8 cellular contexts compared by ENCODE assay signal in the genomic region with DNA sequence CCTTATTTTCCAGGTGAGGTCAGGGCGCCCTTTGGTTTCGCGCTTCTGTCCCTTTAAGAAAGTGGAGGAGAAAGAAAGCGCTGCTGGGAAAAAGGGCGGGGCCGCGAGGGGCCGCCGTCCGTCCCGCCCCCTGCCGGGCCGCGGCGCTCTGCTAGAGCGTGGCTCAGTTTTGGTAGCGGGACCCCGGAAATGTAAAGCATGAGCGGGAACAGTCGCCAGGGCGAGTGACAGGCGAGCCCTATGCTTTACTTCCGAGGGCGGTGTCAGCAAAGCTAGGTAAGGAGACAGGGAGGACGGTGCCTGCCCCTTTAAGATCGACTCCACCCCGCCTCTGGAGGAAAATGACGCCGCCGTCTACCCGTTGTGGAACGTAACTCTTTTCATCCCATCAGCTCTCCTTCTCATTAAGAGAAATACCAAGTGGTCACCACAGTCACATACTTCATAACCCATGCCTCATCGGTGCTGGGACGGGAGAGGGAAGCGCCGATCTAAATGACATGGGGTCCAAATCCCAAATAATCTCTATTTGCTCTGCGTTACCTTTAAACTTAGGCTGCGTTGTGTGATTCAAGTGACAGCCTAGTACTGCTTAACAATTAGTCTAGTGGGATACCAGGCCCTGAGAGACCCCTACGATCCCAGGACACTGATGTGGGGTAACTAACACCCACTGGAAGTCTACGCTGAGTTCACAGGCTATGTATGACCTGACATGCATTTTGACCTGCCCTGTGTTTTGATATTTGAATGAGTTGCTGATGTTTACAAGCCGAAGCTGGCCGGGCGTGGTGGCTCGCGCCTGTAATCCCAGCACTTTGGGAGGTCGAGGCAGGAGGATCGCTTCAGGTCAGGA. TPM values are rescaled to one million over a fixed set of nuclear protein-coding genes. Genes with fewer than 3 reads are reported as not detected.
DNase-seq lines count a peak whose midpoint lies in the region; ATAC-seq and TF ChIP-seq lines count a peak whose summit lies in the region.

A gene with protein sequence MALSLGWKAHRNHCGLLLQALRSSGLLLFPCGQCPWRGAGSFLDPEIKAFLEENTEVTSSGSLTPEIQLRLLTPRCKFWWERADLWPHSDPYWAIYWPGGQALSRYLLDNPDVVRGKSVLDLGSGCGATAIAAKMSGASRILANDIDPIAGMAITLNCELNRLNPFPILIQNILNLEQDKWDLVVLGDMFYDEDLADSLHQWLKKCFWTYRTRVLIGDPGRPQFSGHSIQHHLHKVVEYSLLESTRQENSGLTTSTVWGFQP (plus strand): TSS at position 602 of the 856 bp plus-strand sequence. CDS start 2,266 bp downstream, outside the sequence.

- H3K4me2 ChIP-seq in PC-3 (ENCODE audit: low read length), result peak within 1 kb of the TSS; percentile 99

- peak; percentile 99 for DNase-seq in DMS53 (lab: John Stamatoyannopoulos, UW)
- DNase-seq in PC-3, result peak; percentile 93
- DNase-seq in activated T-cell treated with anti-CD3 and anti-CD28 coated beads, Interleukin-2, amount 50 U/mL, for 48 hours, result peak; percentile 91 to 94
- peak; percentile 80 for DNase-seq in stimulated activated CD8-positive, alpha-beta memory T cell treated with anti-CD3 and anti-CD28 coated beads, Interleukin-7, amount 100 ng/mL, for 24 hours (ENCODE audit: low read depth)

- H3F3A ChIP-seq in PC-3 (ENCODE audit: low read length, unreplicated experiment), result no peaks in the 10 kb centered on the region

- no peak for TF ChIP-seq RAD21 in Ishikawa (IDR thresholded peaks at IDR 0.05; ENCODE audit: low read depth)

- H3K27ac ChIP-seq in PC-3 (ENCODE audit: low read length), result peak within 1 kb of the TSS; percentile 72
- peak within 1 kb of the TSS; percentile 95 for H3K27ac ChIP-seq in muscle layer of colon (ENCODE audit: low read depth, low read length)

- TF ChIP-seq EP300 in Ishikawa (IDR thresholded peaks at IDR 0.05; ENCODE audit: borderline replicate concordance), result no peak; the same call in 1 of the 2 replicates

- no peaks in the 10 kb centered on the region for H3K9me3 ChIP-seq in PC-3 (ENCODE audit: low read length)
- no peaks in the 10 kb centered on the region for H3K9me3 ChIP-seq in muscle layer of colon (ENCODE audit: low read length)

- BruUV-seq in PC-3 (replicated peaks; lab: Mats Ljungman, UMichigan), result TSS peak; percentile 93

- peak within 1 kb of the TSS; percentile 100 for H2AFZ ChIP-seq in PC-3 (ENCODE audit: low read length)

- no peaks in the 10 kb centered on the region for H4K20me1 ChIP-seq in PC-3 (ENCODE audit: low read length)

- no peaks in the 10 kb centered on the region for H3K9me2 ChIP-seq in PC-3 (replicated peaks; ENCODE audit: low read length)

- CTCF ChIA-PET in PC-3 (lab: Charles Lee), result interaction anchor here (0.5 kb wide), 1 partner anchor 733 kb away, joined by 6 read pairs; no protein-coding TSS in a partner anchor

- H3K4me1 ChIP-seq in PC-3 (ENCODE audit: insufficient read depth, low read length) (peaks cover 8% of the 10 kb centered on the region), muscle layer of colon (ENCODE audit: insufficient read depth, low read length) (peaks cover 4% of the 10 kb centered on the region)

- H3K4me3 ChIP-seq in PC-3 (ENCODE audit: low read length) (peak within 1 kb of the TSS; percentile 100), muscle layer of colon (ENCODE audit: low read depth in 1 of 2, low read length in 2 of 2) (peak within 1 kb of the TSS; percentile 51 to 96)

- TF ChIP-seq CTCF in PC-3 (conservative IDR thresholded peaks at IDR 0.05; ENCODE audit: low read depth, low read length), result peak; percentile 21; the same call in 1 of the 2 replicates

- H3K36me3 ChIP-seq in PC-3 (ENCODE audit: low read depth, low read length) (no peaks in the 10 kb centered on the region), muscle layer of colon (ENCODE audit: insufficient read depth, low read length) (no peaks in the 10 kb centered on the region)

- no peaks in the 10 kb centered on the region for H3K79me2 ChIP-seq in PC-3 (ENCODE audit: low read length)

- POLR2A ChIA-PET in PC-3 (lab: Charles Lee; ENCODE audit: unreplicated experiment), result interaction anchor here (0.7 kb wide), 1 partner anchor 442 kb away, joined by 4 read pairs; no protein-coding TSS in a partner anchor

- H3K27me3 ChIP-seq in PC-3 (ENCODE audit: low read length), result no peaks in the 10 kb centered on the region
- H3K27me3 ChIP-seq in muscle layer of colon (ENCODE audit: control insufficient read depth in 1 of 2, insufficient read depth in 2 of 2, low read length in 2 of 2), result no peaks in the 10 kb centered on the region

- intact Hi-C loops in PC-3 (cut with micrococcal nuclease), result loop anchor here (2.0 to 10.0 kb wide), 5 partner anchors 69 to 1095 kb away; a partner anchor contains a TSS

- H3K9ac ChIP-seq in PC-3 (ENCODE audit: low read length), result peak within 1 kb of the TSS; percentile 84
- H3K9ac ChIP-seq in muscle layer of colon (ENCODE audit: low read length), result peak within 1 kb of the TSS; percentile 92

- ATAC-seq in GM21576 (IDR thresholded peaks at IDR 0.05; ENCODE audit: unreplicated experiment), result peak; percentile 98
- peak; percentile 99 for ATAC-seq in PC-3
- peak; percentile 98 for ATAC-seq in esophagus mucosa

TF ChIP-seq in Ishikawa, 13 proteins besides CTCF, POLR2A, EP300 and RAD21:
- peak; percentile 42; the same call in 1 of the 2 replicates for TF ChIP-seq TEAD4 (IDR thresholded peaks at IDR 0.05)
- TF ChIP-seq CEBPB (IDR thresholded peaks at IDR 0.05), result no peak
- peak; percentile 74; the same call in 1 of the 2 replicates for TF ChIP-seq YY1 (IDR thresholded peaks at IDR 0.05; ENCODE audit: low read depth)
- peak; percentile 23 for TF ChIP-seq NFIC (IDR thresholded peaks at IDR 0.05)
- peak; percentile 36; the same call in 1 of the 2 replicates for TF ChIP-seq TCF12 (IDR thresholded peaks at IDR 0.05; ENCODE audit: low read depth)
- TF ChIP-seq CREB1 (IDR thresholded peaks at IDR 0.05; ENCODE audit: low read depth), result peak; percentile 76
- TF ChIP-seq, protein P1, sequence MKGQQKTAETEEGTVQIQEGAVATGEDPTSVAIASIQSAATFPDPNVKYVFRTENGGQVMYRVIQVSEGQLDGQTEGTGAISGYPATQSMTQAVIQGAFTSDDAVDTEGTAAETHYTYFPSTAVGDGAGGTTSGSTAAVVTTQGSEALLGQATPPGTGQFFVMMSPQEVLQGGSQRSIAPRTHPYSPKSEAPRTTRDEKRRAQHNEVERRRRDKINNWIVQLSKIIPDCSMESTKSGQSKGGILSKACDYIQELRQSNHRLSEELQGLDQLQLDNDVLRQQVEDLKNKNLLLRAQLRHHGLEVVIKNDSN (IDR thresholded peaks at IDR 0.05), result 0 out of 2 replicates have a peak, but pooled peaks have one; percentile 14
- TF ChIP-seq ZBTB7A (IDR thresholded peaks at IDR 0.05; ENCODE audit: low read depth), result peak; percentile 58; the same call in 1 of the 2 replicates
- no peak; the same call in 1 of the 2 replicates for TF ChIP-seq FOXM1 (IDR thresholded peaks at IDR 0.05; ENCODE audit: borderline replicate concordance, low read depth)
- TF ChIP-seq EGR1 (IDR thresholded peaks at IDR 0.05), result no peak
- TF ChIP-seq, protein P2, sequence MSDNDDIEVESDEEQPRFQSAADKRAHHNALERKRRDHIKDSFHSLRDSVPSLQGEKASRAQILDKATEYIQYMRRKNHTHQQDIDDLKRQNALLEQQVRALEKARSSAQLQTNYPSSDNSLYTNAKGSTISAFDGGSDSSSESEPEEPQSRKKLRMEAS (IDR thresholded peaks at IDR 0.05), result peak; percentile 94
- TF ChIP-seq TAF1 (IDR thresholded peaks at IDR 0.05; ENCODE audit: low read depth), result peak; percentile 72
- TF ChIP-seq, protein P3, sequence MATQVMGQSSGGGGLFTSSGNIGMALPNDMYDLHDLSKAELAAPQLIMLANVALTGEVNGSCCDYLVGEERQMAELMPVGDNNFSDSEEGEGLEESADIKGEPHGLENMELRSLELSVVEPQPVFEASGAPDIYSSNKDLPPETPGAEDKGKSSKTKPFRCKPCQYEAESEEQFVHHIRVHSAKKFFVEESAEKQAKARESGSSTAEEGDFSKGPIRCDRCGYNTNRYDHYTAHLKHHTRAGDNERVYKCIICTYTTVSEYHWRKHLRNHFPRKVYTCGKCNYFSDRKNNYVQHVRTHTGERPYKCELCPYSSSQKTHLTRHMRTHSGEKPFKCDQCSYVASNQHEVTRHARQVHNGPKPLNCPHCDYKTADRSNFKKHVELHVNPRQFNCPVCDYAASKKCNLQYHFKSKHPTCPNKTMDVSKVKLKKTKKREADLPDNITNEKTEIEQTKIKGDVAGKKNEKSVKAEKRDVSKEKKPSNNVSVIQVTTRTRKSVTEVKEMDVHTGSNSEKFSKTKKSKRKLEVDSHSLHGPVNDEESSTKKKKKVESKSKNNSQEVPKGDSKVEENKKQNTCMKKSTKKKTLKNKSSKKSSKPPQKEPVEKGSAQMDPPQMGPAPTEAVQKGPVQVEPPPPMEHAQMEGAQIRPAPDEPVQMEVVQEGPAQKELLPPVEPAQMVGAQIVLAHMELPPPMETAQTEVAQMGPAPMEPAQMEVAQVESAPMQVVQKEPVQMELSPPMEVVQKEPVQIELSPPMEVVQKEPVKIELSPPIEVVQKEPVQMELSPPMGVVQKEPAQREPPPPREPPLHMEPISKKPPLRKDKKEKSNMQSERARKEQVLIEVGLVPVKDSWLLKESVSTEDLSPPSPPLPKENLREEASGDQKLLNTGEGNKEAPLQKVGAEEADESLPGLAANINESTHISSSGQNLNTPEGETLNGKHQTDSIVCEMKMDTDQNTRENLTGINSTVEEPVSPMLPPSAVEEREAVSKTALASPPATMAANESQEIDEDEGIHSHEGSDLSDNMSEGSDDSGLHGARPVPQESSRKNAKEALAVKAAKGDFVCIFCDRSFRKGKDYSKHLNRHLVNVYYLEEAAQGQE (IDR thresholded peaks at IDR 0.05; ENCODE audit: low read depth), result no peak

RNA-seq across cellular contexts. Expression of the gene that starts here (rescaled TPM):
- total RNA-seq in PC-3 (2014; rRNA removed), result 0.52 and 0.58 TPM in 2 replicates
- total RNA-seq in esophagus mucosa, result 1.3 TPM

Comparison
In these comparisons a context has a peak if more than half of its experiments do, and no peak if none do; other contexts are left out.
1. Peak in every context shown above with its lines: DNase-seq, ATAC-seq, H3K4me3 ChIP-seq and H3K27ac ChIP-seq.
2. Peak in DNase-seq, ATAC-seq, H3K4me3 ChIP-seq, H3K27ac ChIP-seq, H3K9ac ChIP-seq and H3K4me2 ChIP-seq in PC-3; RNA of the gene not detected or under 1 TPM.